Comparison of ENCODE assay signal across 8 cellular contexts in the genomic region with DNA sequence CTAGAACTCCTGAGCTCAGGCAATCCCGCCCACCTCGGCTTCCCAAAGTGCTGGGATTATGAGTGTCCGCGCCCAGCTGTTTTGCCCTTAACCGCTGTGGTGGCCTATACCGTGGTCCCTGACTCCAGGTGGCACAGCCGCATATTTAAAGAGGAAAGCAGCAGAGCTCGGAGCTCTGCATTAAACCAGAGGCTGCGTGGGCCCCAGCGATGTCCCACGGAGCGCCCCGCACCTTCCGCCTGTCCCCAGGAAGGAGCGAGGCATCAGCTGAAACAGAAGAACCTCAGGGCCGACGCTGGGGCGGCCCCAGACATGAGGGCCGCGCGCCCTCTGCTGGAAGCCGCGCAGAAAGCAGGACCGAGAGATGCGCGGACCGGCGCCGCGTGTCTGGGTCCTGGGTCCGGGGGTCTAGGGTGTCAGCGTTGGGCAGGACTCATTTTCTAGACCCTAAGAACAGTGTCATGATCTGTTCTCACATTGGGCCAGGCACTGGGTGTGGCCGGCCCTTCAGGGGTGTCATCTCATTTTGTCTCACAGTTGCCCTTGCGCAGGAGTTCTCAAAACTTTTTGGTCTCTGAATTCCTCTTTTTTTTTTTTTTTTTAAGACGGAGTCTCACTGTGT. TPM values are rescaled to one million over a fixed set of nuclear protein-coding genes. Genes with fewer than 3 reads are reported as not detected.
DNase-seq lines count a peak whose midpoint lies in the region; ATAC-seq and TF ChIP-seq lines count a peak whose summit lies in the region.

No MANE protein-coding gene starts in this region.

- no peak overlapping the region for H3K56ac ChIP-seq in IMR-90 (ENCODE audit: extremely low read depth, insufficient read depth, low read length)

- intact Hi-C loops in IMR-90 (cut with micrococcal nuclease) (loop anchor here (1.0 to 5.0 kb wide), 3 partner anchors 154 to 340 kb away; no protein-coding TSS in a partner anchor), thyroid gland (cut with DNase I) (loop anchor here (5.0 to 10.0 kb wide), 2 partner anchors 182 to 344 kb away; no protein-coding TSS in a partner anchor)

- H4K91ac ChIP-seq in IMR-90 (ENCODE audit: insufficient read depth, low read depth, low read length) = no peak overlapping the region

- no peak overlapping the region for H3K14ac ChIP-seq in IMR-90 (replicated peaks; ENCODE audit: low read depth, low read length)

- H3K9ac ChIP-seq in IMR-90 (ENCODE audit: low read depth, low read length) = no peak overlapping the region
- no peak overlapping the region for H3K9ac ChIP-seq in parathyroid adenoma

- CTCF ChIA-PET in IMR-90 (lab: Yijun Ruan, JAX) = interaction anchor here (0.7 to 1.3 kb wide), 14 partner anchors 9 to 428 kb away, joined by 3 to 12 read pairs (median 4); no protein-coding TSS in a partner anchor

- no peak overlapping the region for H4K5ac ChIP-seq in IMR-90 (ENCODE audit: low read depth, low read length)

- peaks cover 17% of the 10 kb centered on the region for H3K27me3 ChIP-seq in IMR-90 (ENCODE audit: control insufficient read depth, insufficient read depth, low read length)
- H3K27me3 ChIP-seq in parathyroid adenoma (ENCODE audit: control insufficient read depth, insufficient read depth, low read length) = no peaks in the 10 kb centered on the region
- H3K27me3 ChIP-seq in thyroid gland = no peaks in the 10 kb centered on the region

- no peak overlapping the region for H2AK5ac ChIP-seq in IMR-90 (ENCODE audit: low read depth, low read length)

- in situ Hi-C loops in IMR-90 (cut with MboI; ENCODE audit: low sequenced_read_pairs) = loop anchor here (10.0 kb wide), 1 partner anchor 342 kb away; no protein-coding TSS in a partner anchor

- H3K4me3 ChIP-seq in IMR-90 (ENCODE audit: insufficient read depth, low read depth, low read length) (no peak overlapping the region), parathyroid adenoma (ENCODE audit: low read depth, low read length) (no peak overlapping the region), thyroid gland (replicated peaks in 1 of 3) (no peak overlapping the region)

- H4K20me1 ChIP-seq in IMR-90 (ENCODE audit: insufficient read depth, low read length) = no peaks in the 10 kb centered on the region

- POLR2A ChIA-PET in IMR-90 (lab: Charles Lee; ENCODE audit: unreplicated experiment) = no interaction called here

- no peak overlapping the region for H2BK20ac ChIP-seq in IMR-90 (ENCODE audit: low read depth, low read length)

- no peaks in the 10 kb centered on the region; the same call in 1 of the 2 replicates for H3K4me1 ChIP-seq in IMR-90 (ENCODE audit: control insufficient read depth, insufficient read depth, low read length)
- H3K4me1 ChIP-seq in parathyroid adenoma = no peaks in the 10 kb centered on the region
- H3K4me1 ChIP-seq in thyroid gland = no peaks in the 10 kb centered on the region

- no peaks in the 10 kb centered on the region for H3K79me1 ChIP-seq in IMR-90 (ENCODE audit: low read depth in 1 of 2, low read length in 2 of 2)

- ATAC-seq in IMR-90 (ENCODE audit: low read depth) (peak; percentile 98), GM18858 (IDR thresholded peaks at IDR 0.05; ENCODE audit: unreplicated experiment) (no peak)

- peak overlapping the region; percentile 79 for H2AFZ ChIP-seq in IMR-90 (replicated peaks; ENCODE audit: low read length, poor library complexity)
- peak overlapping the region; percentile 69 for H2AFZ ChIP-seq in parathyroid adenoma

- peak; percentile 89 for TF ChIP-seq RAD21 in IMR-90 (IDR thresholded peaks at IDR 0.05; ENCODE audit: low read length)

- H3K79me2 ChIP-seq in parathyroid adenoma = no peaks in the 10 kb centered on the region

- H2BK120ac ChIP-seq in IMR-90 (ENCODE audit: low read depth, low read length) = no peak overlapping the region

- H2BK15ac ChIP-seq in IMR-90 (ENCODE audit: low read depth, low read length) = no peak overlapping the region

- DNase-seq in EH (ENCODE audit: low read depth) = peak; percentile 65
- peak; percentile 49 for DNase-seq in IMR-90
- DNase-seq in SIG-M5 (lab: John Stamatoyannopoulos, UW) = peak; percentile 4
- DNase-seq in activated T-helper 9 cell treated with anti-CD3 and anti-CD28 coated beads, Interleukin-2, amount 50 U/mL, for 16 hours (ENCODE audit: low read depth) = peak; percentile 47
- peak; percentile 52 for DNase-seq in foreskin melanocyte
- peak; percentile 64 to 67 for DNase-seq in thyroid gland

- no peak overlapping the region for H3K18ac ChIP-seq in IMR-90 (ENCODE audit: low read depth, low read length)

- BruUV-seq in IMR-90 (replicated peaks; lab: Mats Ljungman, UMichigan) = no TSS peak

- H3K4me2 ChIP-seq in IMR-90 (ENCODE audit: low read depth, low read length) (peak overlapping the region; percentile 73), parathyroid adenoma (ENCODE audit: low read length) (no peak overlapping the region)

- no peak overlapping the region for H2BK5ac ChIP-seq in IMR-90 (ENCODE audit: low read depth, low read length, poor library complexity, severe bottlenecking)

- no peak overlapping the region for H4K8ac ChIP-seq in IMR-90 (ENCODE audit: low read depth in 2 of 2, low read length in 2 of 2)

- dilution Hi-C loops in IMR-90 (cut with HindIII; ENCODE audit: low sequenced_read_pairs, unreplicated experiment) = no loop called here

- WGBS in IMR-90 (ENCODE audit: extremely low coverage in 2 of 2, insufficient read length in 1 of 2), 2 experiments = 24% methylated on average over 16 of the region's 35 CpGs; no CpG with 5 or more reads in 1 of the 2 experiments
- WGBS in thyroid gland, 2 donors = 19 to 30% methylated on average over 18 to 29 of the region's 35 CpGs

- H3K27ac ChIP-seq in IMR-90 (ENCODE audit: insufficient read depth, low read length) (no peak overlapping the region), parathyroid adenoma (no peak overlapping the region), thyroid gland (no peak overlapping the region)

- H3K23ac ChIP-seq in IMR-90 (ENCODE audit: low read depth, low read length) = no peak overlapping the region

- H3K4ac ChIP-seq in IMR-90 (ENCODE audit: low read depth, low read length) = no peak overlapping the region

- TF ChIP-seq CTCF in IMR-90 (conservative IDR thresholded peaks at IDR 0.05; ENCODE audit: low read depth, low read length) (peak; percentile 88), parathyroid adenoma (IDR thresholded peaks at IDR 0.05) (peak; percentile 78), thyroid gland (IDR thresholded peaks at IDR 0.05) (peak; percentile 70 to 91 (median 81))

- H3K9me1 ChIP-seq in IMR-90 (ENCODE audit: insufficient read depth, low read length) = no peaks in the 10 kb centered on the region

- H3K9me3 ChIP-seq in IMR-90 (ENCODE audit: control insufficient read depth, insufficient read depth, low read length) = peaks cover 7% of the 10 kb centered on the region
- no peaks in the 10 kb centered on the region for H3K9me3 ChIP-seq in parathyroid adenoma (ENCODE audit: control insufficient read depth, low read length)
- H3K9me3 ChIP-seq in thyroid gland = no peaks in the 10 kb centered on the region

- peak overlapping the region; percentile 31 for H2AK9ac ChIP-seq in IMR-90 (replicated peaks; ENCODE audit: low read depth, low read length, poor library complexity)

- H3K36me3 ChIP-seq in IMR-90 (ENCODE audit: control insufficient read depth, insufficient read depth, low read length) (no peaks in the 10 kb centered on the region), parathyroid adenoma (ENCODE audit: control insufficient read depth, insufficient read depth, low read length) (no peaks in the 10 kb centered on the region), thyroid gland (no peaks in the 10 kb centered on the region)

- TF ChIP-seq POLR2A in IMR-90 (IDR thresholded peaks at IDR 0.05; ENCODE audit: low read depth, low read length) (no peak), thyroid gland (IDR thresholded peaks at IDR 0.05) (no peak)

TF ChIP-seq in IMR-90, 13 proteins besides CTCF, POLR2A, EP300 and RAD21:
- TF ChIP-seq SMC3 (IDR thresholded peaks at IDR 0.05; ENCODE audit: low read depth, low read length) = peak; percentile 76
- TF ChIP-seq CHD1 (IDR thresholded peaks at IDR 0.05; ENCODE audit: low read depth, low read length) = no peak
TF ChIP-seq in IMR-90: peak in this region for 1.

RNA-seq across cellular contexts. Expression of a gene that starts 37.7 kb away (rescaled TPM):
- total RNA-seq in IMR-90 (2012; rRNA removed) (under 0.01 TPM in 1 of 2 replicates, not detected in the other), thyroid gland (10 to 100 TPM in 1 of 4 donors, 1 to 10 TPM in 2, under 1 TPM in 1; 0.81 to 11.1 (median 3.2) TPM)
- polyA plus RNA-seq in IMR-90 (2012; rRNA removed) = not detected in 2 replicates
- 0.01 TPM in 1 of 2 replicates, not detected in the other for polyA plus RNA-seq in IMR-90 (2012; cell fraction: cytosol; rRNA removed)
- polyA plus RNA-seq in IMR-90 (2012; cell fraction: nucleus; rRNA removed; ENCODE audit: low replicate concordance) = 0.03 and 0.05 TPM in 2 replicates

RNA-seq across cellular contexts. Expression of a gene that starts 49.6 kb away (rescaled TPM):
- total RNA-seq in IMR-90 (2012; rRNA removed) (0.18 and 0.28 TPM in 2 replicates), thyroid gland (100 to 1,000 TPM in 1 of 4 donors, 10 to 100 TPM in 3; 43.0 to 114 (median 87.9) TPM)
- polyA plus RNA-seq in IMR-90 (2012; rRNA removed) = 0.09 and 0.19 TPM in 2 replicates
- 0.06 and 0.08 TPM in 2 replicates for polyA plus RNA-seq in IMR-90 (2012; cell fraction: cytosol; rRNA removed)
- polyA plus RNA-seq in IMR-90 (2012; cell fraction: nucleus; rRNA removed; ENCODE audit: low replicate concordance) = 0.14 and 0.18 TPM in 2 replicates

Comparison
In these comparisons a context has a peak if more than half of its experiments do, and no peak if none do; other contexts are left out.
1. DNase-seq: peak in every context shown above with its lines; median percentile 66 in thyroid gland; 65 in EH; 52 in foreskin melanocyte; 49 in IMR-90; 47 in activated T-helper 9 cell treated with anti-CD3 and anti-CD28 coated beads, Interleukin-2, amount 50 U/mL, for 16 hours; 4 in SIG-M5.
2. RNA of a gene that starts 49.6 kb away (total RNA-seq): 43.0 to 114 TPM in thyroid gland; 0.18 to 0.28 TPM in IMR-90; every median in the first group is over 10 times any median in the second.
3. Peak in every context shown above with its lines, with median percentiles within 50 percentile points of each other: CTCF ChIP-seq.